16 cellular contexts compared by ENCODE assay signal in the genomic region with DNA sequence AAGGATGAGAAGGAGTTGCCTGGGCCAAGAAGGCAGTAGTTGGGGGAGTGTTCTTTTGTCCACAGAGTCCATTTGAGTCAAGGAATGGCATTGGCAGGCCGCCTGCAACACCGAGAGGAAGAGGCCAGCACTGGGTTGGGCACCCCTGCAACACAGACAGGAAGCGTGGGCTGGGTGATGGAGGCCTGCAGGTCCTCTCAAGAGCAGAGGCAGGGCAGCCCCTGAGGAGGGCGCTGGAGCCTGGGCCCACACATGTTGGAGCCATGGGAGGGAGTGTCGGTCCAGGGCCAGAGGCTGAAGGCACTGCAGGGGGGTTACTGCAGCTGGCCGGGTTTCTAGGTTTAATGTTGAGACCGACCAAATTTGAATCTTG.
A peak's percentile ranks its signal among the peaks of the same experiment; 100 is the strongest.
DNase-seq lines count a peak whose midpoint lies in the region; ATAC-seq, FAIRE-seq and TF ChIP-seq lines count a peak whose summit lies in the region.
"Had no signal": no experiment of that assay in that cellular context is flagged by ENCODE, and none has a peak within 500 bp of the region (broad histone marks: within the 10 kb centered on the region; RNA-seq: fewer than 3 reads in every experiment).

No MANE protein-coding gene starts in this region.

- H2BK15ac ChIP-seq in H1 (ENCODE audit: low read length) = no peak overlapping the region

- peak overlapping the region in 1 of 2 donors; percentile 89 for H3K27ac Mint-ChIP-seq in stimulated activated naive CD8-positive, alpha-beta T cell treated with anti-CD3 and anti-CD28 coated beads, Interleukin-15, amount 100 ng/mL, for 72 hours
- H3K27ac Mint-ChIP-seq: immature natural killer cell had no signal

- H2BK12ac ChIP-seq in H1 (ENCODE audit: low read depth, low read length) = no peak overlapping the region

- peak; percentile 78 for TF ChIP-seq CTCF in Loucy (conservative IDR thresholded peaks at IDR 0.05; ENCODE audit: low read length)
- TF ChIP-seq CTCF in H1 (IDR thresholded peaks at IDR 0.05; ENCODE audit: control extremely low read depth in 1 of 3, insufficient read depth in 1 of 3, low read depth in 1 of 3, low read length in 3 of 3) = peak; percentile 46 to 59 (median 55)

- no peak for TF ChIP-seq POLR2A in H1 (IDR thresholded peaks at IDR 0.05; ENCODE audit: control extremely low read depth in 1 of 2, low read depth in 2 of 2, low read length in 2 of 2)

- peak; percentile 34 to 39 for DNase-seq in activated T-cell treated with anti-CD3 and anti-CD28 coated beads, Interleukin-2, amount 50 U/mL, for 48 hours
- DNase-seq in activated T-cell treated with anti-CD3 and anti-CD28 coated beads for 4 hours (no peak), H1 (ENCODE audit: low read depth in 1 of 2, low spot score in 2 of 2) (no peak), NCI-H1436 treated with DMSO at 0.1 percent for 48 hours (lab: John Stamatoyannopoulos, UW) (no peak), NCI-H69 (lab: John Stamatoyannopoulos, UW) (no peak), NCI-H226 (no peak)
- DNase-seq in stimulated activated naive CD8-positive, alpha-beta T cell treated with anti-CD3 and anti-CD28 coated beads, Interleukin-15, amount 100 ng/mL, for 72 hours = no peak
- DNase-seq: dermis blood vessel endothelial cell, DMS79, GOT3, immature natural killer cell, NCI-H1048, NCI-H2227 treated with DMSO at 0.1 percent for 48 hours had no signal

- no peak overlapping the region for H4K8ac ChIP-seq in H1 (ENCODE audit: extremely low read depth, insufficient read depth, low read length)

- H3K9me2 ChIP-seq in Loucy (replicated peaks; ENCODE audit: low read depth, low read length) = no peaks in the 10 kb centered on the region

- H2AFZ ChIP-seq in Loucy (ENCODE audit: low read length) (0 out of 2 replicates have a peak overlapping the region, but pooled peaks have one; percentile 11), H1 (ENCODE audit: low read length) (no peak overlapping the region)

- H3K4ac ChIP-seq in H1 (replicated peaks; ENCODE audit: insufficient read length, low read depth, low read length) = no peak overlapping the region

- H3K4me2 ChIP-seq in Loucy (ENCODE audit: low read depth, low read length, poor library complexity, severe bottlenecking) (peak overlapping the region; percentile 47), H1 (ENCODE audit: insufficient read depth in 1 of 2, low read depth in 2 of 2, low read length in 2 of 2) (no peak overlapping the region)

- H3K27me3 Mint-ChIP-seq in stimulated activated naive CD8-positive, alpha-beta T cell treated with anti-CD3 and anti-CD28 coated beads, Interleukin-15, amount 100 ng/mL, for 72 hours = no peaks in the 10 kb centered on the region

- H3K79me2 ChIP-seq in Loucy (ENCODE audit: insufficient read depth, low read length) = no peaks in the 10 kb centered on the region
- H3K79me2 ChIP-seq in H1 (ENCODE audit: control insufficient read depth in 1 of 2, insufficient read depth in 2 of 2, low read length in 2 of 2) = no peaks in the 10 kb centered on the region

- H3K23me2 ChIP-seq in H1 (ENCODE audit: low read depth, low read length) = no peaks in the 10 kb centered on the region

- H3K9me3 Mint-ChIP-seq in stimulated activated naive CD8-positive, alpha-beta T cell treated with anti-CD3 and anti-CD28 coated beads, Interleukin-15, amount 100 ng/mL, for 72 hours = no peaks in the 10 kb centered on the region
- H3K9me3 Mint-ChIP-seq: immature natural killer cell had no signal

- H3K4me1 Mint-ChIP-seq in stimulated activated naive CD8-positive, alpha-beta T cell treated with anti-CD3 and anti-CD28 coated beads, Interleukin-15, amount 100 ng/mL, for 72 hours = peaks cover 27% of the 10 kb centered on the region
- H3K4me1 Mint-ChIP-seq: immature natural killer cell had no signal

- H4K20me1 ChIP-seq in Loucy (ENCODE audit: insufficient read depth, low read length, poor library complexity, severe bottlenecking) (no peaks in the 10 kb centered on the region), H1 (replicated peaks in 1 of 2; ENCODE audit: control insufficient read depth in 1 of 2, insufficient read depth in 2 of 2, low read length in 2 of 2) (no peaks in the 10 kb centered on the region)

- no peaks in the 10 kb centered on the region for H3K9me3 ChIP-seq in Loucy (ENCODE audit: insufficient read depth, low read depth, low read length)
- H3K9me3 ChIP-seq in H1 (ENCODE audit: insufficient read depth in 2 of 2, low read depth in 1 of 2, low read length in 1 of 2) = no peaks in the 10 kb centered on the region
- H3K9me3 ChIP-seq: adrenal gland had no signal

- H2AK5ac ChIP-seq in H1 (ENCODE audit: low read depth, low read length) = no peak overlapping the region

- 86% methylated on average over 7 of the region's 7 CpGs; no CpG with 5 or more reads in 1 of the 2 experiments for WGBS in H1 (ENCODE audit: extremely low coverage in 1 of 2, insufficient coverage in 1 of 2, insufficient read length in 1 of 2, insufficient replicate concordance in 2 of 2, low coverage in 1 of 2, low lambda C conversion rate in 2 of 2, missing lambda C conversion rate in 1 of 2), 2 experiments

- no peak overlapping the region for H3K23ac ChIP-seq in H1 (ENCODE audit: insufficient read length)

- TF ChIP-seq EP300 in H1 (IDR thresholded peaks at IDR 0.05; ENCODE audit: borderline replicate concordance in 1 of 2, low read depth in 2 of 2, low read length in 2 of 2) = no peak

- H3K4me1 ChIP-seq in Loucy (ENCODE audit: insufficient read depth, low read length, poor library complexity, severe bottlenecking) (peaks cover 21% of the 10 kb centered on the region), H1 (replicated peaks in 1 of 4; ENCODE audit: control insufficient read depth in 3 of 4, insufficient read depth in 4 of 4, low read length in 3 of 4) (no peaks in the 10 kb centered on the region)
- H3K4me1 ChIP-seq: adrenal gland had no signal

- peak overlapping the region; percentile 9 for H3K4me3 ChIP-seq in Loucy (ENCODE audit: low read length, poor library complexity, severe bottlenecking)
- H3K4me3 ChIP-seq in H1 (ENCODE audit: extremely low read depth in 1 of 4, insufficient read depth in 2 of 4, low read depth in 3 of 4, low read length in 4 of 4) = no peak overlapping the region
- H3K4me3 ChIP-seq: adrenal gland had no signal

- H2BK5ac ChIP-seq in H1 (ENCODE audit: low read depth, low read length) = no peak overlapping the region

- peak overlapping the region; percentile 66 for H3K9ac ChIP-seq in Loucy (ENCODE audit: low read depth, low read length, poor library complexity, severe bottlenecking)
- no peak overlapping the region for H3K9ac ChIP-seq in H1 (replicated peaks in 1 of 4; ENCODE audit: extremely low read depth in 1 of 4, low read depth in 3 of 4, low read length in 3 of 4)

- no peak overlapping the region for H2BK20ac ChIP-seq in H1 (ENCODE audit: low read length)

- H2BK120ac ChIP-seq in H1 (replicated peaks; ENCODE audit: low read depth, low read length) = no peak overlapping the region

- ATAC-seq in stimulated activated naive CD8-positive, alpha-beta T cell treated with anti-CD3 and anti-CD28 coated beads, Interleukin-15, amount 100 ng/mL, for 72 hours = peak; percentile 57

- CTCF ChIA-PET in H1 (lab: Charles Lee; ENCODE audit: partially characterized antibody) = interaction anchor here (0.6 to 12.1 kb wide), 46 partner anchors 8 to 533 kb away, joined by 3 to 201 read pairs (median 6); a partner anchor contains a TSS

- FAIRE-seq in H1 (lab: Jason Lieb, UNC) = no peak
- FAIRE-seq: GM12892 had no signal

- H3F3A ChIP-seq in Loucy (ENCODE audit: low read depth) = no peaks in the 10 kb centered on the region

- no peak overlapping the region for H4K5ac ChIP-seq in H1 (ENCODE audit: insufficient read length, low read depth, low read length)

- no peak overlapping the region for H3K4me3 Mint-ChIP-seq in stimulated activated naive CD8-positive, alpha-beta T cell treated with anti-CD3 and anti-CD28 coated beads, Interleukin-15, amount 100 ng/mL, for 72 hours
- H3K4me3 Mint-ChIP-seq: immature natural killer cell had no signal

- H4K91ac ChIP-seq in H1 (replicated peaks; ENCODE audit: insufficient read length, low read length) = no peak overlapping the region

- no peaks in the 10 kb centered on the region for H3K79me1 ChIP-seq in H1 (ENCODE audit: low read depth, low read length)

- POLR2A ChIA-PET in H1 (lab: Charles Lee; ENCODE audit: partially characterized antibody) = no interaction called here

- no peak overlapping the region for H3K27ac ChIP-seq in H1 (ENCODE audit: low read depth, low read length)
- H3K27ac ChIP-seq: adrenal gland had no signal

- no peaks in the 10 kb centered on the region for H3K36me3 ChIP-seq in Loucy (ENCODE audit: insufficient read depth, low read length)
- H3K36me3 ChIP-seq in H1 (ENCODE audit: control insufficient read depth in 2 of 4, insufficient read depth in 4 of 4, low read length in 3 of 4) = no peaks in the 10 kb centered on the region
- H3K36me3 ChIP-seq: adrenal gland had no signal

- H3K56ac ChIP-seq in H1 (replicated peaks; ENCODE audit: insufficient read length, low read depth, low read length) = no peak overlapping the region

- H3K14ac ChIP-seq in H1 (ENCODE audit: insufficient read length) = no peak overlapping the region

- no peaks in the 10 kb centered on the region for H3K27me3 ChIP-seq in Loucy (ENCODE audit: insufficient read depth, low read length, poor library complexity, severe bottlenecking)
- H3K27me3 ChIP-seq in H1 (replicated peaks in 1 of 4; ENCODE audit: control insufficient read depth in 3 of 4, extremely low read depth in 1 of 4, insufficient read depth in 3 of 4, low read length in 3 of 4) = no peaks in the 10 kb centered on the region
- H3K27me3 ChIP-seq: adrenal gland had no signal

- H3K18ac ChIP-seq in H1 (ENCODE audit: extremely low read depth, low read length) = no peak overlapping the region

- peak; percentile 63 for TF ChIP-seq RAD21 in H1 (IDR thresholded peaks at IDR 0.05 in 1 of 2, conservative IDR thresholded peaks at IDR 0.05 in 1 of 2; ENCODE audit: low read depth in 2 of 2, low read length in 2 of 2)

TF ChIP-seq in H1, 55 proteins besides CTCF, POLR2A, EP300 and RAD21 (continues in another document):
- TF ChIP-seq NANOG (IDR thresholded peaks at IDR 0.05; ENCODE audit: insufficient read depth, low read depth, low read length, poor library complexity, severe bottlenecking) = no peak
- TF ChIP-seq, protein P1, sequence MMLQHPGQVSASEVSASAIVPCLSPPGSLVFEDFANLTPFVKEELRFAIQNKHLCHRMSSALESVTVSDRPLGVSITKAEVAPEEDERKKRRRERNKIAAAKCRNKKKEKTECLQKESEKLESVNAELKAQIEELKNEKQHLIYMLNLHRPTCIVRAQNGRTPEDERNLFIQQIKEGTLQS (IDR thresholded peaks at IDR 0.05; ENCODE audit: insufficient read depth, low read depth, low read length) = no peak
- no peak for TF ChIP-seq JUND (IDR thresholded peaks at IDR 0.05; ENCODE audit: low read length)
- no peak for TF ChIP-seq JUN (IDR thresholded peaks at IDR 0.05; ENCODE audit: low read depth, low read length)
- TF ChIP-seq SP2 (IDR thresholded peaks at IDR 0.05; ENCODE audit: low read length) = no peak
- no peak for TF ChIP-seq EZH2 (IDR thresholded peaks at IDR 0.05; ENCODE audit: low read depth, low read length, severe bottlenecking)
- TF ChIP-seq TAF7 (optimal IDR thresholded peaks at IDR 0.05; ENCODE audit: borderline replicate concordance, low read depth, low read length) = no peak
- TF ChIP-seq CBX8 (IDR thresholded peaks at IDR 0.05; ENCODE audit: borderline replicate concordance, low read depth, low read length) = no peak
- no peak for TF ChIP-seq SIRT6 (IDR thresholded peaks at IDR 0.05; ENCODE audit: low read length)

Comparison
In these comparisons a context has a peak if more than half of its experiments do, and no peak if none do; other contexts are left out.
1. DNase-seq: peak in activated T-cell treated with anti-CD3 and anti-CD28 coated beads, Interleukin-2, amount 50 U/mL, for 48 hours (2 of 2); none in activated T-cell treated with anti-CD3 and anti-CD28 coated beads for 4 hours (single experiment), H1 (0 of 2), stimulated activated naive CD8-positive, alpha-beta T cell treated with anti-CD3 and anti-CD28 coated beads, Interleukin-15, amount 100 ng/mL, for 72 hours (0 of 2), NCI-H1436 treated with DMSO at 0.1 percent for 48 hours (single experiment), NCI-H69 (single experiment) and NCI-H226 (single experiment).